In the genomic region with DNA sequence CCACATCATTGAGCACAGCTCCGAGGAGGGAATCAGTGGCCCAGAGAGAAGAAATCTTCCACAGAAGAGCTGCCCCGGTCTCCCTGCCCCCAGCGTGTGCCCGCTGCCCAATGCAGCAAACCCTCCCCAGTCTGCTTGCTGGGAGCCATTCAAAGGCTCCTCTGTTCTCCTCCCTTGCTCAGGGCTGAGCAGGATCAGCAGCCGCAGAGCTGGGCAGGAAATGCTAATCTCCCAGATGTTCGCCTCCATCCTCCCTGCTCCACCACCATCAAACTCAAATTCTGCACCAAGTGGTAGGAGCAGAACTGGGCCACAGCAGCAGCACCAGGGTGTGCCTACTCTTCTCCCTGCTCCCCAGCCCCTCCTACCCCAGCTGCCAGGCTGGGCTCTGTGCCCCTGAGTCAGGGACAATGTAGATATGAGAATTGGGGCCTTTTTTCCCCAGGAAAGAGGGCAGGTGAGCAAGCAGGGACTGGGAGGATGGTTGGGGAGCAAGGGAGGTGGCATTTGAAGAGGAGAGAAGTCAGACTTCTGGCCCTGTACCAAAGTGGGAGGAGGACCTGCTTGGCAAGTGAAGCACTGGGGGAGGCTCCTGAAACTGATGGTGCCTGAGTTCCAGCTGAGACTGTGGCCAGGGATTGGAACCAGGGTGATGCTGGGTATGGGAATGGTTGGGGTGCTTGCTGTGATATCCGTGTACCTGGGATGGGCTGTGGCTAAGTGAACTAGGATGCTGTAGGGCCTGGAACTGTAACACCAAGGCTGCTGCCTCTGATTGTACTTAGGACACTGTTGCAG, we compare ENCODE assay signal across 11 cellular contexts. TPM values are rescaled to one million over a fixed set of nuclear protein-coding genes. Genes with fewer than 3 reads are reported as not detected.
DNase-seq lines count a peak whose midpoint lies in the region; ATAC-seq and TF ChIP-seq lines count a peak whose summit lies in the region.
"Had no signal": no experiment of that assay in that cellular context is flagged by ENCODE, and none has a peak within 500 bp of the region (broad histone marks: within the 10 kb centered on the region; RNA-seq: fewer than 3 reads in every experiment).

No MANE protein-coding gene starts in this region.

- no peak for TF ChIP-seq CTCF in right atrium auricular region (IDR thresholded peaks at IDR 0.05)
- no peak for TF ChIP-seq CTCF in upper lobe of left lung (IDR thresholded peaks at IDR 0.05)

- 46 to 53% methylated on average over 6 to 7 of the region's 7 CpGs for WGBS in upper lobe of left lung, 2 donors

- no peak for ATAC-seq in upper lobe of left lung (ENCODE audit: low FRiP score in 2 of 2)
- ATAC-seq in GM21786 (IDR thresholded peaks at IDR 0.05; ENCODE audit: unreplicated experiment) = no peak
- no peak for ATAC-seq in GM19324 (IDR thresholded peaks at IDR 0.05; ENCODE audit: low FRiP score, unreplicated experiment)

- TF ChIP-seq EP300 in upper lobe of left lung (IDR thresholded peaks at IDR 0.05) = no peak

- no peak for TF ChIP-seq POLR2A in upper lobe of left lung (IDR thresholded peaks at IDR 0.05)

- H3K27ac ChIP-seq in right atrium auricular region (peak overlapping the region; percentile 40 to 44), muscle layer of duodenum (ENCODE audit: low read length) (peak overlapping the region; percentile 39), upper lobe of left lung (peak overlapping the region; percentile 38 to 92 (median 56))

- H3K4me1 ChIP-seq in right atrium auricular region = peaks cover 0 to 69% of the 10 kb centered on the region in 2 donors
- peaks cover 0 to 39% of the 10 kb centered on the region in 2 donors for H3K4me1 ChIP-seq in muscle layer of duodenum (ENCODE audit: control insufficient read depth in 1 of 2, insufficient read depth in 2 of 2, low read length in 2 of 2)
- H3K4me1 ChIP-seq in upper lobe of left lung = peaks cover 40 to 84% (median 46%) of the 10 kb centered on the region in 4 donors

- DNase-seq in right atrium auricular region (ENCODE audit: low spot score) = no peak
- DNase-seq in cardiac septum (ENCODE audit: low spot score) = no peak
- DNase-seq in cerebellum (ENCODE audit: low spot score) = peak; percentile 71
- no peak for DNase-seq in upper lobe of left lung
- no peak for DNase-seq in stimulated activated CD4-positive, alpha-beta T cell treated with anti-CD3 and anti-CD28 coated beads, Interleukin-2, amount 100 ng/mL, for 48 hours
- DNase-seq: GOT3, MM.1S, small intestine had no signal

- no peak overlapping the region for H3K4me3 ChIP-seq in right atrium auricular region
- H3K4me3 ChIP-seq in muscle layer of duodenum (ENCODE audit: low read depth in 1 of 2, low read length in 2 of 2) = no peak overlapping the region
- no peak overlapping the region for H3K4me3 ChIP-seq in upper lobe of left lung

- H3K27me3 ChIP-seq in right atrium auricular region = peaks cover 16 to 27% of the 10 kb centered on the region in 2 donors
- H3K27me3 ChIP-seq in muscle layer of duodenum (ENCODE audit: low read depth, low read length) = peaks cover 49% of the 10 kb centered on the region
- peaks cover 0 to 25% (median 17%) of the 10 kb centered on the region in 4 donors for H3K27me3 ChIP-seq in upper lobe of left lung

- H3K9me3 ChIP-seq in right atrium auricular region = no peaks in the 10 kb centered on the region
- no peaks in the 10 kb centered on the region for H3K9me3 ChIP-seq in muscle layer of duodenum (ENCODE audit: control insufficient read depth in 1 of 2, low read length in 2 of 2)
- no peaks in the 10 kb centered on the region for H3K9me3 ChIP-seq in upper lobe of left lung

- H3K36me3 ChIP-seq in right atrium auricular region (no peaks in the 10 kb centered on the region), muscle layer of duodenum (ENCODE audit: control insufficient read depth in 1 of 2, insufficient read depth in 2 of 2, low read length in 2 of 2) (no peaks in the 10 kb centered on the region), upper lobe of left lung (no peaks in the 10 kb centered on the region)

- intact Hi-C loops in cardiac septum (cut with DNase I) = loop anchor here (2.0 to 5.0 kb wide), 7 partner anchors 42 to 187 kb away; partner anchors contain the start of genes DELE1 and PCDH12

RNA-seq across cellular contexts. Expression of gene PCDH1, which starts 1.9 kb away (rescaled TPM):
- total RNA-seq in right atrium auricular region (10 to 100 TPM; 22.1 to 25.3 TPM), cardiac septum (16.9 TPM), cerebellum (27.4 TPM), upper lobe of left lung (100 to 1,000 TPM in 1 of 6 donors, 10 to 100 TPM in 5; 41.3 to 133 (median 81.6) TPM)

RNA-seq across cellular contexts. Expression of gene DELE1, which starts 43.5 kb away (rescaled TPM):
- total RNA-seq in right atrium auricular region (10 to 100 TPM; 49.5 to 89.1 TPM), cardiac septum (115 TPM), cerebellum (50.6 TPM), upper lobe of left lung (100 to 1,000 TPM in 1 of 6 donors, 10 to 100 TPM in 5; 59.4 to 151 (median 87.5) TPM)
